Comparison of ENCODE assay signal across 37 cellular contexts in the genomic region with DNA sequence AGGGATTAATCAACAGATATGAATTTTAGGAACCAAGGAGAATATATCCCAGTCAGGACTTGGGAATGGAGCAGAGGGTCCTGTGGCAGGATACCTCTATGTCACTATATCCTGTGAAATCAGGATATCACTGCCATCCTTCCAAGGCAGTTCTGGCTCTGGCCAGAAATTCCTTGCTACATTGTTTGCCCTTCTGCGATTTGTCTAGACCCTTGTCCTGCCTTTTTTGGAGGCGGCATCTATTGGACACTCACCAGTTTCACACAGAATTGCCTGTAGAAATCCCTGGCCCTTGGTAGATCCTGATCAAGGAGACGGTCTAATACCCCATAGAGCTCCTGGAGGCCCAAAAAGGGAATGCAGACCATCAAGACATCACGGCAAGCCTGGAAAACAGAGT.
DNase-seq lines count a peak whose midpoint lies in the region; ATAC-seq, FAIRE-seq and TF ChIP-seq lines count a peak whose summit lies in the region.
"Had no signal": no experiment of that assay in that cellular context is flagged by ENCODE, and none has a peak within 500 bp of the region (broad histone marks: within the 10 kb centered on the region; RNA-seq: fewer than 3 reads in every experiment).

No MANE protein-coding gene starts in this region.

- H3K4me3 Mint-ChIP-seq in nephron, result no peak overlapping the region
- H3K4me3 Mint-ChIP-seq: B cell; CD14-positive monocyte; CD4-positive, alpha-beta memory T cell; CD4-positive, alpha-beta T cell; CD4-positive, CD25-positive, alpha-beta regulatory T cell; CD8-positive, alpha-beta memory T cell; CD8-positive, alpha-beta T cell had no signal

- TF ChIP-seq POLR2A in esophagus muscularis mucosa (IDR thresholded peaks at IDR 0.05; ENCODE audit: low read depth) (no peak), esophagus squamous epithelium (IDR thresholded peaks at IDR 0.05) (no peak)

- no peaks in the 10 kb centered on the region for H3K9me3 ChIP-seq in esophagus muscularis mucosa
- no peaks in the 10 kb centered on the region for H3K9me3 ChIP-seq in HAP-1
- H3K9me3 ChIP-seq in esophagus squamous epithelium, result no peaks in the 10 kb centered on the region
- H3K9me3 ChIP-seq in Karpas-422 (ENCODE audit: low read length), result no peaks in the 10 kb centered on the region
- H3K9me3 ChIP-seq: A549; BE2C; BLaER1; BLaER1 treated with 17β-estradiol and CSF1 and Interleukin-3, amounts not matched to agents 10 nM and 100 nM; Caco-2 had no signal

- TF ChIP-seq CTCF in bronchial epithelial cell (IDR thresholded peaks at IDR 0.05; ENCODE audit: insufficient read depth, low read length, severe bottlenecking) (no peak), esophagus muscularis mucosa (IDR thresholded peaks at IDR 0.05) (no peak), nephron (IDR thresholded peaks at IDR 0.05; ENCODE audit: unreplicated experiment in 3 of 3) (no peak), esophagus squamous epithelium (IDR thresholded peaks at IDR 0.05) (no peak)

- ATAC-seq in left lobe of liver, result peak; percentile 77
- ATAC-seq: A549; CD8-positive, alpha-beta T cell had no signal

- intact Hi-C loops in esophagus muscularis mucosa (cut with DNase I), result loop anchor here (10.0 kb wide), 1 partner anchor 265 kb away; no protein-coding TSS in a partner anchor
- intact Hi-C loops in esophagus squamous epithelium (cut with DNase I), result no loop called here

- H3K4me1 ChIP-seq in esophagus muscularis mucosa, result no peaks in the 10 kb centered on the region
- no peaks in the 10 kb centered on the region for H3K4me1 ChIP-seq in HAP-1
- H3K4me1 ChIP-seq in esophagus squamous epithelium, result no peaks in the 10 kb centered on the region
- H3K4me1 ChIP-seq in Karpas-422 (ENCODE audit: low read length), result no peaks in the 10 kb centered on the region
- H3K4me1 ChIP-seq: A549; BE2C; BLaER1; BLaER1 treated with 17β-estradiol and CSF1 and Interleukin-3, amounts not matched to agents 10 nM and 100 nM; Caco-2 had no signal

- no peak overlapping the region for H2AFZ ChIP-seq in Karpas-422 (ENCODE audit: low read length)

- peaks cover 10% of the 10 kb centered on the region for H3K4me1 Mint-ChIP-seq in nephron
- H3K4me1 Mint-ChIP-seq: B cell; CD14-positive monocyte; CD4-positive, alpha-beta memory T cell; CD4-positive, CD25-positive, alpha-beta regulatory T cell had no signal

- in situ Hi-C loops in HAP-1 (cut with MboI; ENCODE audit: low sequenced_read_pairs), result no loop called here

- H3K4me3 ChIP-seq in bronchial epithelial cell (ENCODE audit: low read depth, low read length) (no peak overlapping the region), esophagus muscularis mucosa (no peak overlapping the region), HAP-1 (no peak overlapping the region), esophagus squamous epithelium (no peak overlapping the region), Karpas-422 (ENCODE audit: low read length) (no peak overlapping the region)
- H3K4me3 ChIP-seq: A549; BLaER1; BLaER1 treated with 17β-estradiol and CSF1 and Interleukin-3, amounts not matched to agents 10 nM and 100 nM had no signal

- peak; percentile 36 for FAIRE-seq in bronchial epithelial cell (lab: Jason Lieb, UNC)
- FAIRE-seq: A204.1, A549, D721Med had no signal

- no peaks in the 10 kb centered on the region for H3K27me3 Mint-ChIP-seq in nephron (ENCODE audit: low read depth)
- H3K27me3 Mint-ChIP-seq: CD4-positive, CD25-positive, alpha-beta regulatory T cell had no signal

- no peak overlapping the region for H3K4me2 ChIP-seq in Karpas-422 (ENCODE audit: low read depth, low read length, poor library complexity, severe bottlenecking)
- H3K4me2 ChIP-seq: A549; BLaER1; BLaER1 treated with 17β-estradiol and CSF1 and Interleukin-3, amounts not matched to agents 10 nM and 100 nM had no signal

- 91% methylated on average over 4 of the region's 4 CpGs for WGBS in esophagus muscularis mucosa
- 84 to 90% methylated on average over 4 of the region's 4 CpGs for WGBS in esophagus squamous epithelium, 2 donors

- H3K9me2 ChIP-seq in Karpas-422 (replicated peaks; ENCODE audit: insufficient read depth, low read length), result no peaks in the 10 kb centered on the region

- DNase-seq in bronchial epithelial cell (ENCODE audit: low read depth) (no peak), esophagus muscularis mucosa (ENCODE audit: extremely low spot score) (peak; percentile 50), left lobe of liver (ENCODE audit: low spot score) (peak; percentile 48), HAP-1 (ENCODE audit: low spot score in 2 of 2) (no peak), GM19238 (ENCODE audit: insufficient read length, low spot score) (no peak), esophagus squamous epithelium (lab: John Stamatoyannopoulos, UW) (no peak), Karpas-422 (no peak)
- DNase-seq: 8988T; ACHN; AML-193; BE2C; C1 segment of cervical spinal cord; Caco-2; Calu3; CD4-positive, alpha-beta memory T cell; CD4-positive, alpha-beta T cell; CD4-positive, CD25-positive, alpha-beta regulatory T cell; CD8-positive, alpha-beta memory T cell; CD8-positive, alpha-beta T cell; COR-L47; DMS 273 treated with DMSO at 0.1 percent for 48 hours; DMS153; DMS53; DMS79; DMS79 treated with DMSO at 0.1 percent for 48 hours; DND-41; EL had no signal

- H3K36me3 Mint-ChIP-seq in nephron (ENCODE audit: low read depth), result no peaks in the 10 kb centered on the region
- H3K36me3 Mint-ChIP-seq: CD14-positive monocyte; CD4-positive, alpha-beta memory T cell; CD4-positive, CD25-positive, alpha-beta regulatory T cell; CD8-positive, alpha-beta memory T cell; CD8-positive, alpha-beta T cell had no signal

- peak overlapping the region in 2 of 3 experiments; percentile 23 to 70 for H3K27ac Mint-ChIP-seq in nephron
- H3K27ac Mint-ChIP-seq: B cell; CD4-positive, alpha-beta memory T cell; CD4-positive, alpha-beta T cell; CD8-positive, alpha-beta memory T cell; CD8-positive, alpha-beta T cell had no signal

- TF ChIP-seq EP300 in esophagus muscularis mucosa (IDR thresholded peaks at IDR 0.05), result no peak

- no peaks in the 10 kb centered on the region for H4K20me1 ChIP-seq in Karpas-422 (ENCODE audit: insufficient read depth, low read depth, low read length)
- H4K20me1 ChIP-seq: BLaER1; BLaER1 treated with 17β-estradiol and CSF1 and Interleukin-3, amounts not matched to agents 10 nM and 100 nM had no signal

- no peak overlapping the region for H3K9ac ChIP-seq in Karpas-422 (ENCODE audit: low read length)
- H3K9ac ChIP-seq: BLaER1; BLaER1 treated with 17β-estradiol and CSF1 and Interleukin-3, amounts not matched to agents 10 nM and 100 nM had no signal

- no peaks in the 10 kb centered on the region for H3K9me3 Mint-ChIP-seq in nephron
- H3K9me3 Mint-ChIP-seq: CD4-positive, alpha-beta T cell; CD8-positive, alpha-beta memory T cell; CD8-positive, alpha-beta T cell had no signal

- H3K79me2 ChIP-seq in Karpas-422 (ENCODE audit: low read length), result no peaks in the 10 kb centered on the region

- no peaks in the 10 kb centered on the region for H3K27me3 ChIP-seq in bronchial epithelial cell (ENCODE audit: control insufficient read depth, insufficient read depth, low read length)
- no peaks in the 10 kb centered on the region for H3K27me3 ChIP-seq in esophagus muscularis mucosa
- no peaks in the 10 kb centered on the region for H3K27me3 ChIP-seq in HAP-1 (ENCODE audit: low read depth)
- no peaks in the 10 kb centered on the region for H3K27me3 ChIP-seq in esophagus squamous epithelium
- no peaks in the 10 kb centered on the region for H3K27me3 ChIP-seq in Karpas-422 (ENCODE audit: low read length)
- H3K27me3 ChIP-seq: BE2C; BLaER1; BLaER1 treated with 17β-estradiol and CSF1 and Interleukin-3, amounts not matched to agents 10 nM and 100 nM had no signal

- H3K27ac ChIP-seq in esophagus muscularis mucosa (replicated peaks in 1 of 4) (no peak overlapping the region), esophagus squamous epithelium (no peak overlapping the region), Karpas-422 (ENCODE audit: low read length) (no peak overlapping the region)
- H3K27ac ChIP-seq: 22Rv1; A549; BLaER1; BLaER1 treated with 17β-estradiol and CSF1 and Interleukin-3, amounts not matched to agents 10 nM and 100 nM; C4-2B had no signal

- H3K36me3 ChIP-seq in bronchial epithelial cell (ENCODE audit: control insufficient read depth, insufficient read depth, low read length), result no peaks in the 10 kb centered on the region
- no peaks in the 10 kb centered on the region for H3K36me3 ChIP-seq in esophagus muscularis mucosa
- H3K36me3 ChIP-seq in HAP-1 (replicated peaks), result no peaks in the 10 kb centered on the region
- H3K36me3 ChIP-seq in esophagus squamous epithelium, result no peaks in the 10 kb centered on the region
- H3K36me3 ChIP-seq in Karpas-422 (ENCODE audit: insufficient read depth, low read length), result no peaks in the 10 kb centered on the region
- H3K36me3 ChIP-seq: BE2C; BLaER1; BLaER1 treated with 17β-estradiol and CSF1 and Interleukin-3, amounts not matched to agents 10 nM and 100 nM had no signal

Comparison
In these comparisons a context has a peak if more than half of its experiments do, and no peak if none do; other contexts are left out.
1. DNase-seq: peak in esophagus muscularis mucosa (single experiment) and left lobe of liver (single experiment); none in bronchial epithelial cell (single experiment), HAP-1 (0 of 2), GM19238 (single experiment), esophagus squamous epithelium (single experiment) and Karpas-422 (single experiment).